8 cellular contexts compared by ENCODE assay signal in the genomic region with DNA sequence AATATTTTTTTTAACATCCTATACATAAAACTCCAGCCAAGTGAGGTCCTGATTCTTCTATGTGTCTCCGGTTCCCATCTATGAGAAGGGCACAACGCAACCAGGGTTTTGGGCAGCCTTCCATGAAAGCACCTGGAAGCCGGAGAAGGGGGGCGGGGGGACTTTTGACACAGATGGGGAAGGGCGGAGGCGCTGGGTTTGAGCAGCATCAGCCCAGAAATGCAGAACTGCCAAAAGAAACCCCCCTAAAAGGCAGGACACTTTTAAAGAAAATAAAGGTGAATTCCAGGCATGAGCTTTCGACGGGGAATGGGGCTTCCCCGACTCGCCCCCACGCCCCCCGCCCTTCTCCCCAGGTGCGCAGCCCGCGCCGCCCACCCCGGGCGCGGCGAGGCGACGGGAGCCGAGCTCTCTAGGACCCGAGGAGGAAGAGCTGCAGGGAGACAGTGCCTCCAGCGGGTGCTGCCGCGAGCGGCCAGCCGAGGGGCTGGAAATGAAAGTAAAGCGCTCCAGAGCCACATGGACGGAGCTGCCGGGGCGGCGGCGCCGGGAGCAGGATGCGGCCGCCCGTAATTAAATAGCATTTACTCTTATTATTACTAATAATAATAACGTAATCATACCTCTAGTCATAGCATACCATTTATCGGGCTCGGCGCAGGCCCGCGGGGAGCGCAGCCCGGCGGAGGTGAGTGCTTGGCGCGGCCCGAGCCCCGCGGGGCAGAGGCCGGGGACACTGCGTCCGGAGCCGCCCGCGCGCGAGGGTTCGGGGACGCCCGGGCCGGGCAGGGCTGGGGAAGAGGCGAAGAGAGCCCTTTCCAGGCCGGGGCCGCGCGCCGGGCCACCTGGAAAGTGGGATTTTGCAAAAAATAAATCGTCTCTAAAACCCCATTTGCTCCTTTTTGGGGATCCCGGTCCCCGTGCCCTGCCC. TPM values are rescaled to one million over a fixed set of nuclear protein-coding genes. Genes with fewer than 3 reads are reported as not detected.
DNase-seq lines count a peak whose midpoint lies in the region; ATAC-seq lines count a peak whose summit lies in the region.

A gene with protein sequence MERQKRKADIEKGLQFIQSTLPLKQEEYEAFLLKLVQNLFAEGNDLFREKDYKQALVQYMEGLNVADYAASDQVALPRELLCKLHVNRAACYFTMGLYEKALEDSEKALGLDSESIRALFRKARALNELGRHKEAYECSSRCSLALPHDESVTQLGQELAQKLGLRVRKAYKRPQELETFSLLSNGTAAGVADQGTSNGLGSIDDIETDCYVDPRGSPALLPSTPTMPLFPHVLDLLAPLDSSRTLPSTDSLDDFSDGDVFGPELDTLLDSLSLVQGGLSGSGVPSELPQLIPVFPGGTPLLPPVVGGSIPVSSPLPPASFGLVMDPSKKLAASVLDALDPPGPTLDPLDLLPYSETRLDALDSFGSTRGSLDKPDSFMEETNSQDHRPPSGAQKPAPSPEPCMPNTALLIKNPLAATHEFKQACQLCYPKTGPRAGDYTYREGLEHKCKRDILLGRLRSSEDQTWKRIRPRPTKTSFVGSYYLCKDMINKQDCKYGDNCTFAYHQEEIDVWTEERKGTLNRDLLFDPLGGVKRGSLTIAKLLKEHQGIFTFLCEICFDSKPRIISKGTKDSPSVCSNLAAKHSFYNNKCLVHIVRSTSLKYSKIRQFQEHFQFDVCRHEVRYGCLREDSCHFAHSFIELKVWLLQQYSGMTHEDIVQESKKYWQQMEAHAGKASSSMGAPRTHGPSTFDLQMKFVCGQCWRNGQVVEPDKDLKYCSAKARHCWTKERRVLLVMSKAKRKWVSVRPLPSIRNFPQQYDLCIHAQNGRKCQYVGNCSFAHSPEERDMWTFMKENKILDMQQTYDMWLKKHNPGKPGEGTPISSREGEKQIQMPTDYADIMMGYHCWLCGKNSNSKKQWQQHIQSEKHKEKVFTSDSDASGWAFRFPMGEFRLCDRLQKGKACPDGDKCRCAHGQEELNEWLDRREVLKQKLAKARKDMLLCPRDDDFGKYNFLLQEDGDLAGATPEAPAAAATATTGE (plus strand): TSS at position 441 of the 931 bp plus-strand sequence. CDS start 19,136 bp downstream, outside the sequence.

- DNase-seq in CD1c-positive myeloid dendritic cell (ENCODE audit: extremely low spot score) (peak; percentile 87), NCI-H774 (lab: John Stamatoyannopoulos, UW) (peak; percentile 65), lung microvascular endothelial cell (ENCODE audit: low read depth in 2 of 2) (peak; percentile 85 to 88)
- peak; percentile 89 for DNase-seq in activated CD8-positive, alpha-beta T cell treated with anti-CD3 and anti-CD28 coated beads, Interleukin-2, amount 10 ng/mL, durations not matched to agents 7 days and 5 days
- peak; percentile 80 for DNase-seq in effector CD4-positive, alpha-beta T cell
- peak; percentile 63 to 75 (median 68) for DNase-seq in stimulated activated CD4-positive, alpha-beta T cell treated with anti-CD3 and anti-CD28 coated beads, TNF-alpha, amount 100 ng/mL, for 48 hours (ENCODE audit: low read depth in 3 of 3)

- POLR2A ChIA-PET in activated CD8-positive, alpha-beta T cell treated with anti-CD3 and anti-CD28 coated beads, Interleukin-2, amount 10 ng/mL, durations not matched to agents 7 days and 5 days (lab: Charles Lee): interaction anchor here (1.0 to 3.4 kb wide), 5 partner anchors 15 to 167 kb away, joined by 3 to 45 read pairs (median 4); a partner anchor contains a TSS

- CTCF ChIA-PET in activated CD8-positive, alpha-beta T cell treated with anti-CD3 and anti-CD28 coated beads, Interleukin-2, amount 10 ng/mL, durations not matched to agents 7 days and 5 days (lab: Charles Lee): interaction anchor here (0.6 to 1.3 kb wide), 8 partner anchors 14 to 1820 kb away, joined by 3 to 15 read pairs (median 4); a partner anchor contains a TSS

- peak within 1 kb of the TSS; percentile 67 for H3K27ac Mint-ChIP-seq in activated CD8-positive, alpha-beta T cell treated with anti-CD3 and anti-CD28 coated beads, Interleukin-2, amount 10 ng/mL, durations not matched to agents 7 days and 5 days

- ATAC-seq in GM19351 (IDR thresholded peaks at IDR 0.05; ENCODE audit: unreplicated experiment): peak; percentile 85
- ATAC-seq in HG03520 (IDR thresholded peaks at IDR 0.05; ENCODE audit: unreplicated experiment): peak; percentile 71
- peak; percentile 100 for ATAC-seq in activated CD8-positive, alpha-beta T cell treated with anti-CD3 and anti-CD28 coated beads, Interleukin-2, amount 10 ng/mL, durations not matched to agents 7 days and 5 days

- H3K36me3 Mint-ChIP-seq in activated CD8-positive, alpha-beta T cell treated with anti-CD3 and anti-CD28 coated beads, Interleukin-2, amount 10 ng/mL, durations not matched to agents 7 days and 5 days (ENCODE audit: low read depth): peaks cover 8% of the 10 kb centered on the region

- peak within 1 kb of the TSS; percentile 79 for H3K4me3 Mint-ChIP-seq in activated CD8-positive, alpha-beta T cell treated with anti-CD3 and anti-CD28 coated beads, Interleukin-2, amount 10 ng/mL, durations not matched to agents 7 days and 5 days

- H3K9me3 Mint-ChIP-seq in activated CD8-positive, alpha-beta T cell treated with anti-CD3 and anti-CD28 coated beads, Interleukin-2, amount 10 ng/mL, durations not matched to agents 7 days and 5 days (ENCODE audit: insufficient read depth): no peaks in the 10 kb centered on the region

- peaks cover 32% of the 10 kb centered on the region for H3K4me1 Mint-ChIP-seq in activated CD8-positive, alpha-beta T cell treated with anti-CD3 and anti-CD28 coated beads, Interleukin-2, amount 10 ng/mL, durations not matched to agents 7 days and 5 days (ENCODE audit: low read depth)

- H3K27me3 Mint-ChIP-seq in activated CD8-positive, alpha-beta T cell treated with anti-CD3 and anti-CD28 coated beads, Interleukin-2, amount 10 ng/mL, durations not matched to agents 7 days and 5 days (ENCODE audit: low read depth): no peaks in the 10 kb centered on the region

RNA-seq across cellular contexts. Expression of the gene that starts here (rescaled TPM):
- total RNA-seq in activated CD8-positive, alpha-beta T cell treated with anti-CD3 and anti-CD28 coated beads, Interleukin-2, amount 10 ng/mL, durations not matched to agents 7 days and 5 days: 10 to 100 TPM; 48.4 to 50.8 TPM
- total RNA-seq in lung microvascular endothelial cell: 34.9 and 53.6 TPM in 2 replicates

Comparison
In these comparisons a context has a peak if more than half of its experiments do, and no peak if none do; other contexts are left out.
1. Peak in every context shown above with its lines: DNase-seq and ATAC-seq.